In genomic region chr2:179383975-179384374, GRCh38 we compare ENCODE assay signal across 36 cellular contexts.
"Had no signal": no experiment of that assay in that cellular context is flagged by ENCODE, and none has a peak within 500 bp of the region (broad histone marks: within the 10 kb centered on the region; RNA-seq: fewer than 3 reads in every experiment).

No MANE protein-coding gene starts in this region.

- H3K36me3 Mint-ChIP-seq: activated naive CD4-positive, alpha-beta T cell treated with anti-CD3 and anti-CD28 coated beads, Interleukin-2, amount 10 ng/mL, durations not matched to agents 7 days and 5 days; activated naive CD4-positive, alpha-beta T cell treated with anti-CD3 and anti-CD28 coated beads, Interleukin-2, amount 50 U/mL, for 24 hours; activated naive CD4-positive, alpha-beta T cell treated with anti-CD3 and anti-CD28 coated beads, Interleukin-2, amount 50 U/mL, for 72 hours; activated naive CD8-positive, alpha-beta T cell; activated naive CD8-positive, alpha-beta T cell treated with anti-CD3 and anti-CD28 coated beads for 36 hours; activated naive CD8-positive, alpha-beta T cell treated with anti-CD3 and anti-CD28 coated beads, Interleukin-2, amount 10 ng/mL, durations not matched to agents 7 days and 5 days; brain had no signal

- ATAC-seq: activated naive CD4-positive, alpha-beta T cell treated with anti-CD3 and anti-CD28 coated beads, Interleukin-2, amount 50 U/mL, for 72 hours; activated naive CD8-positive, alpha-beta T cell treated with anti-CD3 and anti-CD28 coated beads, Interleukin-2, amount 50 U/mL, for 24 hours; activated T-cell treated with anti-CD3 and anti-CD28 coated beads, Interleukin-2, amount 50 U/mL, for 4 hours; activated T-cell treated with anti-CD3 and anti-CD28 coated beads, Interleukin-2, amount 50 U/mL, for 72 hours; activated T-helper 17 cell treated with anti-CD3 and anti-CD28 coated beads, Interleukin-2, amount 50 U/mL, for 72 hours; body of pancreas had no signal

- H3K4me3 Mint-ChIP-seq: activated naive CD4-positive, alpha-beta T cell treated with anti-CD3 and anti-CD28 coated beads for 36 hours; activated naive CD4-positive, alpha-beta T cell treated with anti-CD3 and anti-CD28 coated beads, Interleukin-2, amount 10 ng/mL, durations not matched to agents 7 days and 5 days; activated naive CD4-positive, alpha-beta T cell treated with anti-CD3 and anti-CD28 coated beads, Interleukin-2, amount 50 U/mL, for 24 hours; activated naive CD8-positive, alpha-beta T cell; activated naive CD8-positive, alpha-beta T cell treated with anti-CD3 and anti-CD28 coated beads for 36 hours; activated naive CD8-positive, alpha-beta T cell treated with anti-CD3 and anti-CD28 coated beads, Interleukin-2, amount 10 ng/mL, durations not matched to agents 7 days and 5 days; activated naive CD8-positive, alpha-beta T cell treated with anti-CD3 and anti-CD28 coated beads, Interleukin-2, amount 50 U/mL, for 24 hours; activated T-cell treated with anti-CD3 and anti-CD28 coated beads, Interleukin-2, amount 50 U/mL, for 4 hours; activated T-cell treated with anti-CD3 and anti-CD28 coated beads, Interleukin-2, amount 50 U/mL, for 72 hours; activated T-helper 1 cell treated with anti-CD3 and anti-CD28 coated beads, Interleukin-12 subunit alpha, Interleukin-12 subunit beta, Interleukin-2, Interleukin-4 antibody, amounts not matched to agents 30 ng/mL and 10 ng/mL and 1 ng/mL, durations not matched to agents 14 hours and 24 hours and 36 hours; activated T-helper 17 cell treated with anti-CD3 and anti-CD28 coated beads, Interleukin-2, amount 50 U/mL, for 72 hours; brain; central memory CD8-positive, alpha-beta T cell had no signal

- H3K4me3 ChIP-seq: adrenal gland, ascending aorta, body of pancreas, breast epithelium, cardiac muscle cell had no signal

- H3K9me3 Mint-ChIP-seq: activated naive CD4-positive, alpha-beta T cell treated with anti-CD3 and anti-CD28 coated beads for 36 hours; activated naive CD4-positive, alpha-beta T cell treated with anti-CD3 and anti-CD28 coated beads, Interleukin-2, amount 10 ng/mL, durations not matched to agents 7 days and 5 days; activated naive CD4-positive, alpha-beta T cell treated with anti-CD3 and anti-CD28 coated beads, Interleukin-2, amount 50 U/mL, for 24 hours; activated naive CD4-positive, alpha-beta T cell treated with anti-CD3 and anti-CD28 coated beads, Interleukin-2, amount 50 U/mL, for 72 hours; activated naive CD8-positive, alpha-beta T cell treated with anti-CD3 and anti-CD28 coated beads, Interleukin-2, amount 10 ng/mL, durations not matched to agents 7 days and 5 days; activated naive CD8-positive, alpha-beta T cell treated with anti-CD3 and anti-CD28 coated beads, Interleukin-2, amount 50 U/mL, for 24 hours; activated T-cell treated with anti-CD3 and anti-CD28 coated beads, Interleukin-2, amount 50 U/mL, for 4 hours; activated T-helper 1 cell treated with anti-CD3 and anti-CD28 coated beads, Interleukin-12 subunit alpha, Interleukin-12 subunit beta, Interleukin-2, Interleukin-4 antibody, amounts not matched to agents 30 ng/mL and 10 ng/mL and 1 ng/mL, durations not matched to agents 14 hours and 24 hours and 36 hours; activated T-helper 17 cell treated with anti-CD3 and anti-CD28 coated beads, Interleukin-2, amount 50 U/mL, for 72 hours; activated T-helper 2 cell treated with anti-CD3 and anti-CD28 coated beads, Interferon-gamma antibody, Interleukin-2, Interleukin-4, amounts not matched to agents 10 μg/mL and 5 μg/mL and 100 μg/mL, durations not matched to agents 14 hours and 24 hours and 36 hours had no signal

- H3K9me3 ChIP-seq: adrenal gland, ascending aorta, body of pancreas, breast epithelium had no signal

- H3K27ac Mint-ChIP-seq: activated naive CD4-positive, alpha-beta T cell treated with anti-CD3 and anti-CD28 coated beads for 36 hours; activated naive CD4-positive, alpha-beta T cell treated with anti-CD3 and anti-CD28 coated beads, Interleukin-2, amount 10 ng/mL, durations not matched to agents 7 days and 5 days; activated naive CD4-positive, alpha-beta T cell treated with anti-CD3 and anti-CD28 coated beads, Interleukin-2, amount 50 U/mL, for 72 hours; activated naive CD8-positive, alpha-beta T cell; activated naive CD8-positive, alpha-beta T cell treated with anti-CD3 and anti-CD28 coated beads for 36 hours; activated naive CD8-positive, alpha-beta T cell treated with anti-CD3 and anti-CD28 coated beads, Interleukin-2, amount 10 ng/mL, durations not matched to agents 7 days and 5 days; activated naive CD8-positive, alpha-beta T cell treated with anti-CD3 and anti-CD28 coated beads, Interleukin-2, amount 50 U/mL, for 24 hours; activated T-cell treated with anti-CD3 and anti-CD28 coated beads, Interleukin-2, amount 50 U/mL, for 72 hours; activated T-helper 1 cell treated with anti-CD3 and anti-CD28 coated beads, Interleukin-12 subunit alpha, Interleukin-12 subunit beta, Interleukin-2, Interleukin-4 antibody, amounts not matched to agents 30 ng/mL and 10 ng/mL and 1 ng/mL, durations not matched to agents 14 hours and 24 hours and 36 hours; activated T-helper 17 cell treated with anti-CD3 and anti-CD28 coated beads, Interleukin-2, amount 50 U/mL, for 72 hours; activated T-helper 2 cell treated with anti-CD3 and anti-CD28 coated beads, Interferon-gamma antibody, Interleukin-2, Interleukin-4, amounts not matched to agents 10 μg/mL and 5 μg/mL and 100 μg/mL, durations not matched to agents 14 hours and 24 hours and 36 hours; brain had no signal

- H3K4me1 ChIP-seq: adrenal gland, ascending aorta, body of pancreas, breast epithelium had no signal

- H3K4me1 Mint-ChIP-seq: activated naive CD4-positive, alpha-beta T cell treated with anti-CD3 and anti-CD28 coated beads, Interleukin-2, amount 10 ng/mL, durations not matched to agents 7 days and 5 days; activated naive CD4-positive, alpha-beta T cell treated with anti-CD3 and anti-CD28 coated beads, Interleukin-2, amount 50 U/mL, for 24 hours; activated naive CD8-positive, alpha-beta T cell treated with anti-CD3 and anti-CD28 coated beads for 36 hours; activated naive CD8-positive, alpha-beta T cell treated with anti-CD3 and anti-CD28 coated beads, Interleukin-2, amount 10 ng/mL, durations not matched to agents 7 days and 5 days; activated naive CD8-positive, alpha-beta T cell treated with anti-CD3 and anti-CD28 coated beads, Interleukin-2, amount 50 U/mL, for 24 hours; activated T-helper 17 cell treated with anti-CD3 and anti-CD28 coated beads, Interleukin-2, amount 50 U/mL, for 72 hours; brain; central memory CD8-positive, alpha-beta T cell had no signal

- H3K27ac ChIP-seq: adrenal gland, ascending aorta, body of pancreas, brain microvascular endothelial cell, breast epithelium, cardiac muscle cell had no signal

- DNase-seq: activated effector memory CD4-positive, alpha-beta T cell treated with anti-CD3 and anti-CD28 coated beads, Interleukin-2, amount 50 U/mL, for 16 hours; activated effector memory CD4-positive, alpha-beta T cell treated with Interleukin-2 at 50 U/mL for 16 hours; activated gamma-delta T cell; activated gamma-delta T cell treated with Interleukin-2 at 50 U/mL for 16 hours; activated naive CD4-positive, alpha-beta T cell; activated naive CD4-positive, alpha-beta T cell treated with anti-CD3 and anti-CD28 coated beads for 36 hours; activated naive CD4-positive, alpha-beta T cell treated with anti-CD3 and anti-CD28 coated beads, Interleukin-2, amount 10 ng/mL, durations not matched to agents 7 days and 5 days; activated naive CD4-positive, alpha-beta T cell treated with anti-CD3 and anti-CD28 coated beads, Interleukin-2, amount 50 U/mL, for 16 hours; activated naive CD4-positive, alpha-beta T cell treated with Interleukin-2 at 50 U/mL for 16 hours; activated naive CD8-positive, alpha-beta T cell treated with anti-CD3 and anti-CD28 coated beads for 36 hours; activated naive CD8-positive, alpha-beta T cell treated with anti-CD3 and anti-CD28 coated beads, Interleukin-2, amount 10 ng/mL, durations not matched to agents 7 days and 5 days; activated naive CD8-positive, alpha-beta T cell treated with anti-CD3 and anti-CD28 coated beads, Interleukin-2, amount 50 U/mL, for 24 hours; activated T-cell treated with anti-CD3 and anti-CD28 coated beads, Interleukin-2, amount 50 U/mL, for 4 hours; activated T-cell treated with anti-CD3 and anti-CD28 coated beads, Interleukin-2, amount 50 U/mL, for 48 hours; activated T-cell treated with anti-CD3 and anti-CD28 coated beads, Interleukin-2, amount 50 U/mL, for 72 hours; adrenal gland; amniotic stem cell; amygdala; anterior cingulate cortex; aorta; body of pancreas; brain microvascular endothelial cell; caudate nucleus; central memory CD4-positive, alpha-beta T cell; cerebellar nuclear complex had no signal

- H3K27me3 ChIP-seq: adrenal gland, ascending aorta, body of pancreas, brain microvascular endothelial cell, breast epithelium, cardiac muscle cell had no signal

- H3K36me3 ChIP-seq: adrenal gland, ascending aorta, brain microvascular endothelial cell, breast epithelium, cardiac muscle cell had no signal
